8 cellular contexts compared by ENCODE assay signal in the genomic region with DNA sequence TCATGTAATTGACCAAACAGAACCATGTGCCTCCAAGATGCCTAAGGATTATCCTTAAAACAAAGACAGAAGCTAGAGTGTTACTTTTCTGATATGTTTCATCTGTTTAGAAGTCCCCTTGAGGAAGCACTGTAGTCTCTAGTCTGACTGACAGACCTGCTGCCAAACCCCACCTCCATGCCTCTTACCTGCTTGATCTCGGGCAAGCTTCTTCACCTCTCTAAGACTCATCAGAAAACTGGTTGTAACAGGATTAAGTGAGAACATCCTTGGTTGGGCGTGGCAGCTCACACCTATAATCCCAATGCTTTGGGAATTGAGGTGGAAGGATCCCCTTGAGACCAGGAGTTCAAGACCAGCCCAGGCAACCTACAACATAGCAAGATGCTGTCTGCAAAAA. TPM values are rescaled to one million over a fixed set of nuclear protein-coding genes. Genes with fewer than 3 reads are reported as not detected.
"Had no signal": no experiment of that assay in that cellular context is flagged by ENCODE, and none has a peak within 500 bp of the region (broad histone marks: within the 10 kb centered on the region; RNA-seq: fewer than 3 reads in every experiment).

No MANE protein-coding gene starts in this region.

- FAIRE-seq: H1, H54, HepG2 had no signal

- DNase-seq: H9, HCEC 1CT had no signal

- H3K4me2 ChIP-seq: GM23338 had no signal

- H3K4me3 ChIP-seq: GM23338 had no signal

- H2AFZ ChIP-seq: GM23338 had no signal

- H3K27ac ChIP-seq: HL-60 had no signal

RNA-seq across cellular contexts. Expression of gene C10orf67, which starts 52.1 kb away (rescaled TPM):
- total RNA-seq: GM23338, H9, HepG2 had no signal
- polyA plus RNA-seq: HepG2, IgD-negative memory B cell had no signal
